In the genomic region with DNA sequence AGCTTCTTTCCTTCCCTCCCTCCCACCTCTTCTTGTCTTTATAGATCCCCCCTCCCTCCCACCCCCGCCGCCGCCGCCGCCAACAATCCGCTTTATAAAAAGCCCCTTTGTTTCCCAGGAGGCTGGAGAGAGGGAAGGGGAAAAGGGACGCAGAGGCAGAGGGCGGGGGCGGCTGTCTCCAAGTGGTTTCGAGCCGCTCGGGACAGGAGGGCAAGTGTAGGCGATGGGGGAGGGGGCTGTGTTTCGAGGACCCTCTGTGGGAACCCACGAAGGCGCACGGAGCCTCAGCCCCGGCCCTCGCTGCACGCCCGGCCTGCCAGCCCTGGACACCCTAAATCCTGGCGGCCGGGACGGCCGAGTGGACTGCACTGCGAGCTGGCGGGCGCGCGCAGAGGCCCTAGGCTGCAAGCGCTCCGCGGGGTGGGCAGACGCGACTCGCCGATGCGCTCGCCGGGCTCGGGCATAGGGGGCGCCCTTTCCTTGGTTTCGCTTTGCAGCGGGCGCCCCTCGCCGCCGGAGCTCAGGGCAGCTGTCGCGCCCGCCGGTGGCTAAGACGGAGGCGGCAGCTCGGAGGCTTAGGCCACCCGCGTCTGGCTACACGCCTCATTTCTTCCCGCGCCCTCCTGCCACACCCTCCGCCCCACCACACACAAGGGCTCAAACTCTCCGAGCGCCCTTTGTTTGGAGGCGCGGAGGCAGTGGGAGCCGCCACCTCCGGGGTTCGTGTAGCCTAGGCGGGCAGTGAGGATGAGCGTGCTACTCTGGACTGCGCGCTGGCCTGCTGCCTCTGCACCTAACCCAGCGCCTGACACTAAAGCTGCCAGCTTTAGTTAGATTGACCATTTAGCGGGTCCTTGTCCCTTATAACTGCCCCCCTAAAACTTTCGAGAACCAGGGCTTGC, we compare ENCODE assay signal across 1 cellular context.
TF ChIP-seq lines count a peak whose summit lies in the region.

No MANE protein-coding gene starts in this region.

TF ChIP-seq in HepG2, 621 proteins besides CTCF, POLR2A, EP300 and RAD21 (continued from another document):
- TF ChIP-seq, protein P1, sequence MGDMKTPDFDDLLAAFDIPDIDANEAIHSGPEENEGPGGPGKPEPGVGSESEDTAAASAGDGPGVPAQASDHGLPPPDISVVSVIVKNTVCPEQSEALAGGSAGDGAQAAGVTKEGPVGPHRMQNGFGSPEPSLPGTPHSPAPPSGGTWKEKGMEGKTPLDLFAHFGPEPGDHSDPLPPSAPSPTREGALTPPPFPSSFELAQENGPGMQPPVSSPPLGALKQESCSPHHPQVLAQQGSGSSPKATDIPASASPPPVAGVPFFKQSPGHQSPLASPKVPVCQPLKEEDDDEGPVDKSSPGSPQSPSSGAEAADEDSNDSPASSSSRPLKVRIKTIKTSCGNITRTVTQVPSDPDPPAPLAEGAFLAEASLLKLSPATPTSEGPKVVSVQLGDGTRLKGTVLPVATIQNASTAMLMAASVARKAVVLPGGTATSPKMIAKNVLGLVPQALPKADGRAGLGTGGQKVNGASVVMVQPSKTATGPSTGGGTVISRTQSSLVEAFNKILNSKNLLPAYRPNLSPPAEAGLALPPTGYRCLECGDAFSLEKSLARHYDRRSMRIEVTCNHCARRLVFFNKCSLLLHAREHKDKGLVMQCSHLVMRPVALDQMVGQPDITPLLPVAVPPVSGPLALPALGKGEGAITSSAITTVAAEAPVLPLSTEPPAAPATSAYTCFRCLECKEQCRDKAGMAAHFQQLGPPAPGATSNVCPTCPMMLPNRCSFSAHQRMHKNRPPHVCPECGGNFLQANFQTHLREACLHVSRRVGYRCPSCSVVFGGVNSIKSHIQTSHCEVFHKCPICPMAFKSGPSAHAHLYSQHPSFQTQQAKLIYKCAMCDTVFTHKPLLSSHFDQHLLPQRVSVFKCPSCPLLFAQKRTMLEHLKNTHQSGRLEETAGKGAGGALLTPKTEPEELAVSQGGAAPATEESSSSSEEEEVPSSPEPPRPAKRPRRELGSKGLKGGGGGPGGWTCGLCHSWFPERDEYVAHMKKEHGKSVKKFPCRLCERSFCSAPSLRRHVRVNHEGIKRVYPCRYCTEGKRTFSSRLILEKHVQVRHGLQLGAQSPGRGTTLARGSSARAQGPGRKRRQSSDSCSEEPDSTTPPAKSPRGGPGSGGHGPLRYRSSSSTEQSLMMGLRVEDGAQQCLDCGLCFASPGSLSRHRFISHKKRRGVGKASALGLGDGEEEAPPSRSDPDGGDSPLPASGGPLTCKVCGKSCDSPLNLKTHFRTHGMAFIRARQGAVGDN (CRISPR knock-in tag; IDR thresholded peaks at IDR 0.05) = peak; percentile 25; the same call in 1 of the 2 replicates
- TF ChIP-seq, protein P2, sequence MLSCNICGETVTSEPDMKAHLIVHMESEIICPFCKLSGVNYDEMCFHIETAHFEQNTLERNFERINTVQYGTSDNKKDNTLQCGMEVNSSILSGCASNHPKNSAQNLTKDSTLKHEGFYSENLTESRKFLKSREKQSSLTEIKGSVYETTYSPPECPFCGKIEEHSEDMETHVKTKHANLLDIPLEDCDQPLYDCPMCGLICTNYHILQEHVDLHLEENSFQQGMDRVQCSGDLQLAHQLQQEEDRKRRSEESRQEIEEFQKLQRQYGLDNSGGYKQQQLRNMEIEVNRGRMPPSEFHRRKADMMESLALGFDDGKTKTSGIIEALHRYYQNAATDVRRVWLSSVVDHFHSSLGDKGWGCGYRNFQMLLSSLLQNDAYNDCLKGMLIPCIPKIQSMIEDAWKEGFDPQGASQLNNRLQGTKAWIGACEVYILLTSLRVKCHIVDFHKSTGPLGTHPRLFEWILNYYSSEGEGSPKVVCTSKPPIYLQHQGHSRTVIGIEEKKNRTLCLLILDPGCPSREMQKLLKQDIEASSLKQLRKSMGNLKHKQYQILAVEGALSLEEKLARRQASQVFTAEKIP (CRISPR knock-in tag; IDR thresholded peaks at IDR 0.05; ENCODE audit: borderline replicate concordance) = no peak
- TF ChIP-seq, protein P3, sequence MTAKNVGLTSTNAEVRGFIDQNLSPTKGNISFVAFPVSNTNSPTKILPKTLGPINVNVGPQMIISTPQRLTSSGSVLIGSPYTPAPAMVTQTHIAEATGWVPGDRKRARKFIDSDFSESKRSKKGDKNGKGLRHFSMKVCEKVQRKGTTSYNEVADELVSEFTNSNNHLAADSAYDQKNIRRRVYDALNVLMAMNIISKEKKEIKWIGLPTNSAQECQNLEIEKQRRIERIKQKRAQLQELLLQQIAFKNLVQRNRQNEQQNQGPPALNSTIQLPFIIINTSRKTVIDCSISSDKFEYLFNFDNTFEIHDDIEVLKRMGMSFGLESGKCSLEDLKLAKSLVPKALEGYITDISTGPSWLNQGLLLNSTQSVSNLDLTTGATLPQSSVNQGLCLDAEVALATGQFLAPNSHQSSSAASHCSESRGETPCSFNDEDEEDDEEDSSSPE (CRISPR knock-in tag; IDR thresholded peaks at IDR 0.05) = no peak
- TF ChIP-seq, protein P4, sequence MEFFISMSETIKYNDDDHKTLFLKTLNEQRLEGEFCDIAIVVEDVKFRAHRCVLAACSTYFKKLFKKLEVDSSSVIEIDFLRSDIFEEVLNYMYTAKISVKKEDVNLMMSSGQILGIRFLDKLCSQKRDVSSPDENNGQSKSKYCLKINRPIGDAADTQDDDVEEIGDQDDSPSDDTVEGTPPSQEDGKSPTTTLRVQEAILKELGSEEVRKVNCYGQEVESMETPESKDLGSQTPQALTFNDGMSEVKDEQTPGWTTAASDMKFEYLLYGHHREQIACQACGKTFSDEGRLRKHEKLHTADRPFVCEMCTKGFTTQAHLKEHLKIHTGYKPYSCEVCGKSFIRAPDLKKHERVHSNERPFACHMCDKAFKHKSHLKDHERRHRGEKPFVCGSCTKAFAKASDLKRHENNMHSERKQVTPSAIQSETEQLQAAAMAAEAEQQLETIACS (CRISPR knock-in tag; IDR thresholded peaks at IDR 0.05) = 0 out of 2 replicates have a peak, but pooled peaks have one; percentile 45
- TF ChIP-seq IRF2 (CRISPR knock-in tag; IDR thresholded peaks at IDR 0.05) (peak; percentile 59), CHD4 (IDR thresholded peaks at IDR 0.05; ENCODE audit: borderline replicate concordance, low read length) (no peak), HES4 (CRISPR knock-in tag; IDR thresholded peaks at IDR 0.05; ENCODE audit: borderline replicate concordance) (no peak), POGZ (CRISPR knock-in tag; IDR thresholded peaks at IDR 0.05) (no peak), POLR2AphosphoS5 (IDR thresholded peaks at IDR 0.05; ENCODE audit: low read depth, low read length) (no peak), STAG1 (CRISPR knock-in tag; IDR thresholded peaks at IDR 0.05) (peak; percentile 39; the same call in 1 of the 2 replicates), JUNB (CRISPR knock-in tag; IDR thresholded peaks at IDR 0.05; ENCODE audit: borderline replicate concordance) (no peak)
- TF ChIP-seq, protein P5, sequence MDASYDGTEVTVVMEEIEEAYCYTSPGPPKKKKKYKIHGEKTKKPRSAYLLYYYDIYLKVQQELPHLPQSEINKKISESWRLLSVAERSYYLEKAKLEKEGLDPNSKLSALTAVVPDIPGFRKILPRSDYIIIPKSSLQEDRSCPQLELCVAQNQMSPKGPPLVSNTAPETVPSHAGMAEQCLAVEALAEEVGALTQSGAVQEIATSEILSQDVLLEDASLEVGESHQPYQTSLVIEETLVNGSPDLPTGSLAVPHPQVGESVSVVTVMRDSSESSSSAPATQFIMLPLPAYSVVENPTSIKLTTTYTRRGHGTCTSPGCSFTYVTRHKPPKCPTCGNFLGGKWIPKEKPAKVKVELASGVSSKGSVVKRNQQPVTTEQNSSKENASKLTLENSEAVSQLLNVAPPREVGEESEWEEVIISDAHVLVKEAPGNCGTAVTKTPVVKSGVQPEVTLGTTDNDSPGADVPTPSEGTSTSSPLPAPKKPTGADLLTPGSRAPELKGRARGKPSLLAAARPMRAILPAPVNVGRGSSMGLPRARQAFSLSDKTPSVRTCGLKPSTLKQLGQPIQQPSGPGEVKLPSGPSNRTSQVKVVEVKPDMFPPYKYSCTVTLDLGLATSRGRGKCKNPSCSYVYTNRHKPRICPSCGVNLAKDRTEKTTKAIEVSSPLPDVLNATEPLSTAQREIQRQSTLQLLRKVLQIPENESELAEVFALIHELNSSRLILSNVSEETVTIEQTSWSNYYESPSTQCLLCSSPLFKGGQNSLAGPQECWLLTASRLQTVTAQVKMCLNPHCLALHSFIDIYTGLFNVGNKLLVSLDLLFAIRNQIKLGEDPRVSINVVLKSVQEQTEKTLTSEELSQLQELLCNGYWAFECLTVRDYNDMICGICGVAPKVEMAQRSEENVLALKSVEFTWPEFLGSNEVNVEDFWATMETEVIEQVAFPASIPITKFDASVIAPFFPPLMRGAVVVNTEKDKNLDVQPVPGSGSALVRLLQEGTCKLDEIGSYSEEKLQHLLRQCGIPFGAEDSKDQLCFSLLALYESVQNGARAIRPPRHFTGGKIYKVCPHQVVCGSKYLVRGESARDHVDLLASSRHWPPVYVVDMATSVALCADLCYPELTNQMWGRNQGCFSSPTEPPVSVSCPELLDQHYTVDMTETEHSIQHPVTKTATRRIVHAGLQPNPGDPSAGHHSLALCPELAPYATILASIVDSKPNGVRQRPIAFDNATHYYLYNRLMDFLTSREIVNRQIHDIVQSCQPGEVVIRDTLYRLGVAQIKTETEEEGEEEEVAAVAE (CRISPR knock-in tag; IDR thresholded peaks at IDR 0.05; ENCODE audit: borderline replicate concordance) = no peak
TF ChIP-seq in HepG2: peak in this region for 5.
